Comparison of ENCODE assay signal across 8 cellular contexts in the genomic region with DNA sequence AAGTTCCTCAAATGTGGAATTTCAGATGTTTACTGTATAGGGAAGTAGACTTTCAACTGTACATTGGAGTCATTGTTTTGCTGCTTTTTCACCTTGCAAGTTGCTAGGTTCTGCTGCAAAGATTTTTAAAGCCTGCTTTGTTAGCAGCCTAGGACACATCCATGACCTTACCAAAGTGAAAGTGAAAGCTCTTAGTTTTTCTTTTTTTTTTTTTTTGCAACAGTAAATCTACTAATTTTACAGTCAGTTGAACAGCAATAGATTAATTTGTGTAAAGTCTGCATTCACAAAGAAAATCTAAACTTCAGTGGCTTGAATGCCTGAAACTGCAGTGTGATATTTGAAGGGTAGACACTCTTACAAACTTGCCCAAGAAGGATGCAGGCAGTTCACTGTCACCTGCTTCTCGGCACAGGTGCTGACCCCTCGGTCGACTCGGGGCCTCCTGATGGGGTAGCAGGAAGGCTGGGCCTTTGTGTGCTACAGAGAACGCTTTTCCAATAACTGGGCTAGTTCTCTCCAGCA. TPM values are rescaled to one million over a fixed set of nuclear protein-coding genes. Genes with fewer than 3 reads are reported as not detected.
A peak's percentile ranks its signal among the peaks of the same experiment; 100 is the strongest.
DNase-seq lines count a peak whose midpoint lies in the region; ATAC-seq and TF ChIP-seq lines count a peak whose summit lies in the region.

No MANE protein-coding gene starts in this region.

- ATAC-seq in activated B cell treated with CpG ODN at 0.5 μM for 24 hours (ENCODE audit: low read depth): peak; percentile 41
- ATAC-seq in esophagus mucosa: no peak

- peak; percentile 62 for DNase-seq in activated CD8-positive, alpha-beta memory T cell treated with anti-CD3 and anti-CD28 coated beads for 24 hours
- no peak for DNase-seq in activated CD8-positive, alpha-beta memory T cell treated with anti-CD3 and anti-CD28 coated beads, Interleukin-2, amount 50 U/mL, for 4 hours
- DNase-seq in activated B cell treated with CpG ODN at 0.5 μM for 24 hours (no peak), H4 (ENCODE audit: low spot score) (no peak)
- DNase-seq in activated effector memory CD4-positive, alpha-beta T cell treated with Interleukin-2 at 50 U/mL for 16 hours: no peak

- peak overlapping the region; percentile 94 for H3K27ac Mint-ChIP-seq in activated B cell treated with CpG ODN at 0.5 μM for 24 hours

- POLR2A ChIA-PET in activated B cell treated with CpG ODN at 0.5 μM for 24 hours (lab: Charles Lee): interaction anchor here (0.6 to 2.7 kb wide), 12 partner anchors 8 to 333 kb away, joined by 3 to 22 read pairs (median 4); a partner anchor contains a TSS

- H3K27me3 ChIP-seq in iPS-20b (ENCODE audit: insufficient read depth, low read length) (peaks cover 11% of the 10 kb centered on the region; the same call in 1 of the 2 replicates), thymus (ENCODE audit: control insufficient read depth, insufficient read depth) (no peaks in the 10 kb centered on the region)

- peak overlapping the region; percentile 34; the same call in 1 of the 2 replicates for H3K9ac ChIP-seq in iPS-20b (ENCODE audit: low read depth, low read length)

- no peak overlapping the region for H3K4me3 ChIP-seq in iPS-20b (ENCODE audit: low read length)
- H3K4me3 ChIP-seq in thymus (ENCODE audit: low read length): peak overlapping the region; percentile 40

- H3K36me3 Mint-ChIP-seq in activated B cell treated with CpG ODN at 0.5 μM for 24 hours (ENCODE audit: low read depth): peaks cover 4% of the 10 kb centered on the region

- H3K4me1 Mint-ChIP-seq in activated B cell treated with CpG ODN at 0.5 μM for 24 hours: peaks cover 31% of the 10 kb centered on the region

- peak overlapping the region; percentile 87 for H3K4me3 Mint-ChIP-seq in activated B cell treated with CpG ODN at 0.5 μM for 24 hours

- no peaks in the 10 kb centered on the region for H3K9me3 Mint-ChIP-seq in activated B cell treated with CpG ODN at 0.5 μM for 24 hours

- H3K27me3 Mint-ChIP-seq in activated B cell treated with CpG ODN at 0.5 μM for 24 hours: no peaks in the 10 kb centered on the region

- H3K27ac ChIP-seq in iPS-20b (ENCODE audit: low read length) (no peak overlapping the region), thymus (ENCODE audit: low read depth) (peak overlapping the region; percentile 88)

- intact Hi-C loops in activated B cell treated with CpG ODN at 0.5 μM for 24 hours (cut with micrococcal nuclease): loop anchor here (1.0 to 10.0 kb wide), 3 partner anchors 25 to 1259 kb away; a partner anchor contains a TSS

- H3K36me3 ChIP-seq in iPS-20b (ENCODE audit: insufficient read depth, low read depth, low read length) (no peaks in the 10 kb centered on the region), thymus (ENCODE audit: control insufficient read depth, insufficient read depth) (no peaks in the 10 kb centered on the region)

- H3K4me1 ChIP-seq in iPS-20b (ENCODE audit: insufficient read depth, low read length): peaks cover 5% of the 10 kb centered on the region; the same call in 1 of the 2 replicates
- peaks cover 11% of the 10 kb centered on the region for H3K4me1 ChIP-seq in thymus (ENCODE audit: control insufficient read depth, insufficient read depth, low read length)

- no peak for TF ChIP-seq CTCF in activated B cell treated with CpG ODN at 0.5 μM for 24 hours (IDR thresholded peaks at IDR 0.05)

- CTCF ChIA-PET in activated B cell treated with CpG ODN at 0.5 μM for 24 hours (lab: Charles Lee): interaction anchor here (1.2 to 2.3 kb wide), 3 partner anchors 22 to 371 kb away, joined by 4 to 5 read pairs (median 5); no protein-coding TSS in a partner anchor

- H3K9me3 ChIP-seq in iPS-20b (ENCODE audit: insufficient read depth, low read depth, low read length): no peaks in the 10 kb centered on the region
- H3K9me3 ChIP-seq in thymus (ENCODE audit: control insufficient read depth): no peaks in the 10 kb centered on the region

- WGBS in thymus: under 1% methylated on average over 5 of the region's 5 CpGs

RNA-seq across cellular contexts. Expression of a gene that starts 5.0 kb away (rescaled TPM):
- total RNA-seq in activated B cell treated with CpG ODN at 0.5 μM for 24 hours: 39.8 and 50.1 TPM in 2 replicates
- 134 TPM for polyA plus RNA-seq in thymus
- total RNA-seq in H4 (2014; rRNA removed; shearing (Covaris generic)): 53.3 and 63.0 TPM in 2 replicates
- total RNA-seq in esophagus mucosa: 36.0 TPM

RNA-seq across cellular contexts. Expression of a gene that starts 31.0 kb away (rescaled TPM):
- total RNA-seq in activated B cell treated with CpG ODN at 0.5 μM for 24 hours (119 and 134 TPM in 2 replicates), esophagus mucosa (71.1 TPM)
- polyA plus RNA-seq in thymus: 293 TPM
- 126 and 169 TPM in 2 replicates for total RNA-seq in H4 (2014; rRNA removed; shearing (Covaris generic))
